1 cellular context compared by ENCODE assay signal in the genomic region with DNA sequence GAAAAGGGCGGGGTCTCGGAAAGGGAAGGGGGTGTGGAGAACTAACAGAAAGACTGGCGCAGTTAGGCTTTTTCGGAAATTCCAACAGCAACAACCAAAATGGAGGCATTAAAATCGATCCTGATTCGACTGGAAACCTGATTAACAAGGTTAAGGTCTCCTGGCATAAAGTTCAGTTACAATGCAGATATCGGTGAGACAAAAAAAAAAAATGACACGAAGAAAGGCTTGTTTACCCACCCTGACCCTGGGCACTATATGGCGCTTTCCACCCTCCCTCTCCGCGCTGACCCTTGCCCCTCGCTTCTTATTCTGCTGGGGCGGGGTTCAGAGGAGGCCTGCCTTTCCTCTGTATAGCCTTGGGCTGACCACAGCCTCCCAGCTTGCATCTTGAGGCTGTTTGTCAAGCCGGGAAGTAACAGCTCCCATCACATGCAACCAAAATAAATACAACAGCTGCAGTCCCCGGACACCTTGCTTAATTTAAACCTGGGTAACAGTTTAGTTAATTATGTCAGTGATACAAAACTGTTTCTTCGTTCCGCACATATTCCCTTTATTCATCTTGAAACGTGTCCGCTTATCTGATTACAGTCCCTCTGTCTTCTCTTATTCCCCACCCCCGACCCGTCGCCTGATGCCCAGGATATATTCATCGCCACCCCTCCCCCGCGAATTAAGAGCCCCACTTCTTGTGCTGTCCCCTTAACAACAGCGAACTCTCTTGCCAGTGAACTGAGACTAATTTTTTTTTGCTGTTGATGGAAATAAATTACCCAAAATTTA.
TF ChIP-seq lines count a peak whose summit lies in the region.

No MANE protein-coding gene starts in this region.

TF ChIP-seq in K562, 482 proteins besides CTCF, POLR2A, EP300 and RAD21 (continued from another document and continues in another):
- TF ChIP-seq RBM25 (IDR thresholded peaks at IDR 0.05; ENCODE audit: low read depth, low read length, severe bottlenecking) (no peak), EP400 (IDR thresholded peaks at IDR 0.05) (peak; percentile 66), SIN3A (IDR thresholded peaks at IDR 0.05; ENCODE audit: borderline replicate concordance in 2 of 2, control insufficient read depth in 1 of 2, low read depth in 2 of 2, low read length in 2 of 2) (peak in 1 of 2 experiments; percentile 72; a peak in 1 of 4 replicates), ZNF384 (IDR thresholded peaks at IDR 0.05; ENCODE audit: low read depth, low read length) (no peak; the same call in 1 of the 2 replicates), RBBP5 (IDR thresholded peaks at IDR 0.05; ENCODE audit: borderline replicate concordance, insufficient read depth, low read length, poor library complexity, severe bottlenecking) (no peak), SMARCA4 (IDR thresholded peaks at IDR 0.05) (peak; percentile 69; the same call in 1 of the 2 replicates), CCNT2 (IDR thresholded peaks at IDR 0.05; ENCODE audit: borderline replicate concordance, extremely low read depth, insufficient read length, low read depth, low read length) (no peak), TCF15 (CRISPR knock-in tag; IDR thresholded peaks at IDR 0.05) (no peak), XRCC4 (IDR thresholded peaks at IDR 0.05; ENCODE audit: extremely low read depth, insufficient read depth, insufficient read length) (no peak), C11orf30 (IDR thresholded peaks at IDR 0.05; ENCODE audit: low read depth) (no peak), ARID1B (IDR thresholded peaks at IDR 0.05) (peak; percentile 57), CUX1 (CRISPR knock-in tag; IDR thresholded peaks at IDR 0.05) (peak; percentile 25; the same call in 1 of the 2 replicates), ZNF561 (CRISPR knock-in tag; conservative IDR thresholded peaks at IDR 0.05) (no peak), OTX1 (CRISPR knock-in tag; IDR thresholded peaks at IDR 0.05) (no peak), HNRNPL (IDR thresholded peaks at IDR 0.05; ENCODE audit: low read depth, low read length) (no peak), NONO (IDR thresholded peaks at IDR 0.05; ENCODE audit: low read depth in 2 of 2, low read length in 1 of 2) (no peak), ZNF77 (CRISPR knock-in tag; IDR thresholded peaks at IDR 0.05) (no peak), ZBTB9 (CRISPR knock-in tag; IDR thresholded peaks at IDR 0.05) (no peak), ZNF124 (CRISPR knock-in tag; IDR thresholded peaks at IDR 0.05) (no peak), STAG1 (CRISPR knock-in tag; IDR thresholded peaks at IDR 0.05; ENCODE audit: borderline replicate concordance) (no peak), SMARCE1 (IDR thresholded peaks at IDR 0.05) (0 out of 2 replicates have a peak, but pooled peaks have one; percentile 64), NEUROD1 (IDR thresholded peaks at IDR 0.05; ENCODE audit: borderline replicate concordance, low read depth, low read length, partially characterized antibody) (no peak), NR2F6 (CRISPR knock-in tag; IDR thresholded peaks at IDR 0.05) (no peak), FOXA1 (IDR thresholded peaks at IDR 0.05; ENCODE audit: borderline replicate concordance) (no peak), SMC3 (conservative IDR thresholded peaks at IDR 0.05; ENCODE audit: insufficient read depth, low read depth, low read length) (no peak), PYGO2 (tag; IDR thresholded peaks at IDR 0.05) (peak; percentile 65; the same call in 1 of the 2 replicates), LCOR (CRISPR knock-in tag; IDR thresholded peaks at IDR 0.05) (peak; percentile 87), RUNX1 (IDR thresholded peaks at IDR 0.05; ENCODE audit: low read depth) (no peak), EZH2 (IDR thresholded peaks at IDR 0.05; ENCODE audit: borderline replicate concordance, low read depth, low read length) (no peak)
- TF ChIP-seq, protein P1, sequence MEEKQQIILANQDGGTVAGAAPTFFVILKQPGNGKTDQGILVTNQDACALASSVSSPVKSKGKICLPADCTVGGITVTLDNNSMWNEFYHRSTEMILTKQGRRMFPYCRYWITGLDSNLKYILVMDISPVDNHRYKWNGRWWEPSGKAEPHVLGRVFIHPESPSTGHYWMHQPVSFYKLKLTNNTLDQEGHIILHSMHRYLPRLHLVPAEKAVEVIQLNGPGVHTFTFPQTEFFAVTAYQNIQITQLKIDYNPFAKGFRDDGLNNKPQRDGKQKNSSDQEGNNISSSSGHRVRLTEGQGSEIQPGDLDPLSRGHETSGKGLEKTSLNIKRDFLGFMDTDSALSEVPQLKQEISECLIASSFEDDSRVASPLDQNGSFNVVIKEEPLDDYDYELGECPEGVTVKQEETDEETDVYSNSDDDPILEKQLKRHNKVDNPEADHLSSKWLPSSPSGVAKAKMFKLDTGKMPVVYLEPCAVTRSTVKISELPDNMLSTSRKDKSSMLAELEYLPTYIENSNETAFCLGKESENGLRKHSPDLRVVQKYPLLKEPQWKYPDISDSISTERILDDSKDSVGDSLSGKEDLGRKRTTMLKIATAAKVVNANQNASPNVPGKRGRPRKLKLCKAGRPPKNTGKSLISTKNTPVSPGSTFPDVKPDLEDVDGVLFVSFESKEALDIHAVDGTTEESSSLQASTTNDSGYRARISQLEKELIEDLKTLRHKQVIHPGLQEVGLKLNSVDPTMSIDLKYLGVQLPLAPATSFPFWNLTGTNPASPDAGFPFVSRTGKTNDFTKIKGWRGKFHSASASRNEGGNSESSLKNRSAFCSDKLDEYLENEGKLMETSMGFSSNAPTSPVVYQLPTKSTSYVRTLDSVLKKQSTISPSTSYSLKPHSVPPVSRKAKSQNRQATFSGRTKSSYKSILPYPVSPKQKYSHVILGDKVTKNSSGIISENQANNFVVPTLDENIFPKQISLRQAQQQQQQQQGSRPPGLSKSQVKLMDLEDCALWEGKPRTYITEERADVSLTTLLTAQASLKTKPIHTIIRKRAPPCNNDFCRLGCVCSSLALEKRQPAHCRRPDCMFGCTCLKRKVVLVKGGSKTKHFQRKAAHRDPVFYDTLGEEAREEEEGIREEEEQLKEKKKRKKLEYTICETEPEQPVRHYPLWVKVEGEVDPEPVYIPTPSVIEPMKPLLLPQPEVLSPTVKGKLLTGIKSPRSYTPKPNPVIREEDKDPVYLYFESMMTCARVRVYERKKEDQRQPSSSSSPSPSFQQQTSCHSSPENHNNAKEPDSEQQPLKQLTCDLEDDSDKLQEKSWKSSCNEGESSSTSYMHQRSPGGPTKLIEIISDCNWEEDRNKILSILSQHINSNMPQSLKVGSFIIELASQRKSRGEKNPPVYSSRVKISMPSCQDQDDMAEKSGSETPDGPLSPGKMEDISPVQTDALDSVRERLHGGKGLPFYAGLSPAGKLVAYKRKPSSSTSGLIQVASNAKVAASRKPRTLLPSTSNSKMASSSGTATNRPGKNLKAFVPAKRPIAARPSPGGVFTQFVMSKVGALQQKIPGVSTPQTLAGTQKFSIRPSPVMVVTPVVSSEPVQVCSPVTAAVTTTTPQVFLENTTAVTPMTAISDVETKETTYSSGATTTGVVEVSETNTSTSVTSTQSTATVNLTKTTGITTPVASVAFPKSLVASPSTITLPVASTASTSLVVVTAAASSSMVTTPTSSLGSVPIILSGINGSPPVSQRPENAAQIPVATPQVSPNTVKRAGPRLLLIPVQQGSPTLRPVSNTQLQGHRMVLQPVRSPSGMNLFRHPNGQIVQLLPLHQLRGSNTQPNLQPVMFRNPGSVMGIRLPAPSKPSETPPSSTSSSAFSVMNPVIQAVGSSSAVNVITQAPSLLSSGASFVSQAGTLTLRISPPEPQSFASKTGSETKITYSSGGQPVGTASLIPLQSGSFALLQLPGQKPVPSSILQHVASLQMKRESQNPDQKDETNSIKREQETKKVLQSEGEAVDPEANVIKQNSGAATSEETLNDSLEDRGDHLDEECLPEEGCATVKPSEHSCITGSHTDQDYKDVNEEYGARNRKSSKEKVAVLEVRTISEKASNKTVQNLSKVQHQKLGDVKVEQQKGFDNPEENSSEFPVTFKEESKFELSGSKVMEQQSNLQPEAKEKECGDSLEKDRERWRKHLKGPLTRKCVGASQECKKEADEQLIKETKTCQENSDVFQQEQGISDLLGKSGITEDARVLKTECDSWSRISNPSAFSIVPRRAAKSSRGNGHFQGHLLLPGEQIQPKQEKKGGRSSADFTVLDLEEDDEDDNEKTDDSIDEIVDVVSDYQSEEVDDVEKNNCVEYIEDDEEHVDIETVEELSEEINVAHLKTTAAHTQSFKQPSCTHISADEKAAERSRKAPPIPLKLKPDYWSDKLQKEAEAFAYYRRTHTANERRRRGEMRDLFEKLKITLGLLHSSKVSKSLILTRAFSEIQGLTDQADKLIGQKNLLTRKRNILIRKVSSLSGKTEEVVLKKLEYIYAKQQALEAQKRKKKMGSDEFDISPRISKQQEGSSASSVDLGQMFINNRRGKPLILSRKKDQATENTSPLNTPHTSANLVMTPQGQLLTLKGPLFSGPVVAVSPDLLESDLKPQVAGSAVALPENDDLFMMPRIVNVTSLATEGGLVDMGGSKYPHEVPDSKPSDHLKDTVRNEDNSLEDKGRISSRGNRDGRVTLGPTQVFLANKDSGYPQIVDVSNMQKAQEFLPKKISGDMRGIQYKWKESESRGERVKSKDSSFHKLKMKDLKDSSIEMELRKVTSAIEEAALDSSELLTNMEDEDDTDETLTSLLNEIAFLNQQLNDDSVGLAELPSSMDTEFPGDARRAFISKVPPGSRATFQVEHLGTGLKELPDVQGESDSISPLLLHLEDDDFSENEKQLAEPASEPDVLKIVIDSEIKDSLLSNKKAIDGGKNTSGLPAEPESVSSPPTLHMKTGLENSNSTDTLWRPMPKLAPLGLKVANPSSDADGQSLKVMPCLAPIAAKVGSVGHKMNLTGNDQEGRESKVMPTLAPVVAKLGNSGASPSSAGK (IDR thresholded peaks at IDR 0.05), result peak; percentile 42; the same call in 1 of the 2 replicates
- TF ChIP-seq, protein P2, sequence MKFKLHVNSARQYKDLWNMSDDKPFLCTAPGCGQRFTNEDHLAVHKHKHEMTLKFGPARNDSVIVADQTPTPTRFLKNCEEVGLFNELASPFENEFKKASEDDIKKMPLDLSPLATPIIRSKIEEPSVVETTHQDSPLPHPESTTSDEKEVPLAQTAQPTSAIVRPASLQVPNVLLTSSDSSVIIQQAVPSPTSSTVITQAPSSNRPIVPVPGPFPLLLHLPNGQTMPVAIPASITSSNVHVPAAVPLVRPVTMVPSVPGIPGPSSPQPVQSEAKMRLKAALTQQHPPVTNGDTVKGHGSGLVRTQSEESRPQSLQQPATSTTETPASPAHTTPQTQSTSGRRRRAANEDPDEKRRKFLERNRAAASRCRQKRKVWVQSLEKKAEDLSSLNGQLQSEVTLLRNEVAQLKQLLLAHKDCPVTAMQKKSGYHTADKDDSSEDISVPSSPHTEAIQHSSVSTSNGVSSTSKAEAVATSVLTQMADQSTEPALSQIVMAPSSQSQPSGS (CRISPR knock-in tag; IDR thresholded peaks at IDR 0.05), result no peak
- TF ChIP-seq, protein P3, sequence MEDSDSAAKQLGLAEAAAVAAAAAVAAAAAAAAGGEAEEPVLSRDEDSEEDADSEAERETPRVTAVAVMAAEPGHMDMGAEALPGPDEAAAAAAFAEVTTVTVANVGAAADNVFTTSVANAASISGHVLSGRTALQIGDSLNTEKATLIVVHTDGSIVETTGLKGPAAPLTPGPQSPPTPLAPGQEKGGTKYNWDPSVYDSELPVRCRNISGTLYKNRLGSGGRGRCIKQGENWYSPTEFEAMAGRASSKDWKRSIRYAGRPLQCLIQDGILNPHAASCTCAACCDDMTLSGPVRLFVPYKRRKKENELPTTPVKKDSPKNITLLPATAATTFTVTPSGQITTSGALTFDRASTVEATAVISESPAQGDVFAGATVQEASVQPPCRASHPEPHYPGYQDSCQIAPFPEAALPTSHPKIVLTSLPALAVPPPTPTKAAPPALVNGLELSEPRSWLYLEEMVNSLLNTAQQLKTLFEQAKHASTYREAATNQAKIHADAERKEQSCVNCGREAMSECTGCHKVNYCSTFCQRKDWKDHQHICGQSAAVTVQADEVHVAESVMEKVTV (CRISPR knock-in tag; IDR thresholded peaks at IDR 0.05), result no peak
